7 cellular contexts compared by ENCODE assay signal in the genomic region with DNA sequence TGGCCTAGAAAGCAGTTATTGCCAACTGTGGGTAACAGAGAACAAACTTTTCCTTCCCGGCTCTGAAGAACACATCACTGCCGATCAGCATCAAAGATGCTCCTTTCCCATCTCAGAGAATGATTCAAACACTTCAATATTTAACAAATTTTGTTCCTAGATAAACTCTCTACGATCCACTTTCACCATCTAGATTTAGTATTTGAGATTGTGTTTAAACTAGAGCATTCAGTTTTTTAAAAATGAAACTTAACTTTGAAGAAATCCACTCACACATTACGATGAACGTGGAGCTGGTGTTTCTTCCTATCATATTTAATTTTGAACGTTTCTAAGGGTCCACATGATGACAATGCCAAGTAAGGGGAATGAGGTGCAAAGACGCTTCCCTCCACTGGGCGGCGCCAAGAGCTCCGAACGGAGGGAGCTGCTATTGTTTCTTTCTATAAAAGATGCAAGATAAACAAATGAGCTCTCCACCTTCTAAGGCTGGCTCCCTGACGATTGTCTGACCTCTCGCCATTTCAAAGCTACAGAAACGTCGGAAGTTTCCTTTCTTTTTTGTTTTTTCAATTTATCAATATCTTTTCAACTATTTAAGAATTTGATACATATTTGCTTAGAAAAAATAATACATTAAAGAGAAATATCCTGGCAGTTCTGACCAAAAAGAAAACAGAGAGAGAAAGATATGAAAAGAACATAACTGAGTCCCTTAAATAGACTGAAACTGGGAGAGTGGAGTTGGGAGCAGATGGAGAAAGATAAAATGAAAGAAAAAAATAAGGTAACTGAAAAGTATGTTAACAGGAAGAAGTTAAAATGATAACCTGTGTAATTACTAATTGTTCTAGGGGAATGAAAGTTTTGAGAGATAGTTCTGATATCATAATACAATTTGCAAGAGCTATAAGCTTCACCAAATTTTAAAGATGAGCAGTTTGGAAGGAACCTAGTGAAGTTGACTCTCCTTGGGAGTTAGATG. TPM values are rescaled to one million over a fixed set of nuclear protein-coding genes. Genes with fewer than 3 reads are reported as not detected.
DNase-seq lines count a peak whose midpoint lies in the region; ATAC-seq, FAIRE-seq and TF ChIP-seq lines count a peak whose summit lies in the region.

No MANE protein-coding gene starts in this region.

- TF ChIP-seq CTCF in bronchial epithelial cell (IDR thresholded peaks at IDR 0.05; ENCODE audit: insufficient read depth, low read length, severe bottlenecking) (peak; percentile 83), lung (IDR thresholded peaks at IDR 0.05; ENCODE audit: control extremely low read depth, extremely low read depth) (peak; percentile 39), vagina (IDR thresholded peaks at IDR 0.05) (peak in 2 of 3 experiments; percentile 4 to 35)

- H3K27me3 ChIP-seq in bronchial epithelial cell (ENCODE audit: control insufficient read depth, insufficient read depth, low read length) = peaks cover 71% of the 10 kb centered on the region
- peaks cover 8% of the 10 kb centered on the region for H3K27me3 ChIP-seq in lung (ENCODE audit: control insufficient read depth, insufficient read depth)
- H3K27me3 ChIP-seq in vagina = peaks cover 34% of the 10 kb centered on the region

- H3K36me3 ChIP-seq in bronchial epithelial cell (ENCODE audit: control insufficient read depth, insufficient read depth, low read length) = no peaks in the 10 kb centered on the region
- no peaks in the 10 kb centered on the region for H3K36me3 ChIP-seq in lung (ENCODE audit: control insufficient read depth in 2 of 2, insufficient read depth in 2 of 2, low read length in 2 of 2)
- H3K36me3 ChIP-seq in vagina = no peaks in the 10 kb centered on the region

- no peak for ATAC-seq in lung (ENCODE audit: insufficient read depth, low FRiP score)

- intact Hi-C loops in vagina (cut with DNase I) = no loop called here

- in situ Hi-C loops in SK-MEL-5 (cut with HindIII; ENCODE audit: low pct_unique_long_range_greater_than_20kb, low sequenced_read_pairs) = no loop called here

- H3K4me3 ChIP-seq in bronchial epithelial cell (ENCODE audit: low read depth, low read length) = no peak overlapping the region
- no peak overlapping the region for H3K4me3 ChIP-seq in lung
- no peak overlapping the region for H3K4me3 ChIP-seq in vagina

- WGBS in lung, 2 donors = 7 to 8% methylated on average over 15 of the region's 15 CpGs

- FAIRE-seq in bronchial epithelial cell (lab: Jason Lieb, UNC) = no peak

- H3K27ac ChIP-seq in lung (ENCODE audit: low read depth in 1 of 2, low read length in 1 of 2) = no peak overlapping the region
- H3K27ac ChIP-seq in vagina = no peak overlapping the region

- H3K4me1 ChIP-seq in lung (ENCODE audit: control insufficient read depth in 2 of 2, insufficient read depth in 2 of 2, low read length in 2 of 2) (peaks cover 0 to 25% of the 10 kb centered on the region in 2 donors), vagina (peaks cover 43% of the 10 kb centered on the region)

- DNase-seq in ELF-1 (ENCODE audit: low read depth, low spot score) = peak; percentile 86
- DNase-seq in H4 (ENCODE audit: low spot score) = peak; percentile 63
- DNase-seq in NAMALWA (ENCODE audit: low spot score) = peak; percentile 87
- peak; percentile 81 for DNase-seq in SK-MEL-5 (ENCODE audit: low read depth, low spot score)
- peak; percentile 38 for DNase-seq in bronchial epithelial cell (ENCODE audit: low read depth)
- no peak for DNase-seq in lung (ENCODE audit: low spot score)
- no peak for DNase-seq in vagina (ENCODE audit: extremely low spot score in 2 of 2)

- H3K9me3 ChIP-seq in lung (ENCODE audit: control insufficient read depth in 2 of 2, insufficient read depth in 1 of 2, low read length in 1 of 2) (peaks cover 0 to 27% of the 10 kb centered on the region in 2 donors), vagina (no peaks in the 10 kb centered on the region)

- TF ChIP-seq POLR2A in vagina (IDR thresholded peaks at IDR 0.05) = no peak

RNA-seq across cellular contexts. Expression of a gene that starts 4.4 kb away (rescaled TPM):
- total RNA-seq in H4 (2014; rRNA removed; shearing (Covaris generic)) = not detected in 2 replicates
- total RNA-seq in SK-MEL-5 (2014; rRNA removed; shearing (Covaris generic)) = 0.11 TPM in 1 of 2 replicates, not detected in the other
- 0.39 and 1.0 TPM in 2 replicates for polyA plus RNA-seq in SK-MEL-5 (2015; cell fraction: cytosol; rRNA removed)
- polyA plus RNA-seq in SK-MEL-5 (2015; cell fraction: nucleus; rRNA removed) = 0.49 and 0.51 TPM in 2 replicates
- not detected in 2 replicates for total RNA-seq in bronchial epithelial cell
- total RNA-seq in lung = not detected
- not detected for polyA plus RNA-seq in lung
- total RNA-seq in vagina = not detected

Comparison
In these comparisons a context has a peak if more than half of its experiments do, and no peak if none do; other contexts are left out.
1. DNase-seq: peak in ELF-1 (single experiment), H4 (single experiment), NAMALWA (single experiment), SK-MEL-5 (single experiment) and bronchial epithelial cell (single experiment); none in lung (single experiment) and vagina (0 of 2).
2. CTCF ChIP-seq: peak in every context shown above with its lines; median percentile 83 in bronchial epithelial cell; 39 in lung; 20 in vagina.